ENCODE assay signal across 1 cellular context in the genomic region with DNA sequence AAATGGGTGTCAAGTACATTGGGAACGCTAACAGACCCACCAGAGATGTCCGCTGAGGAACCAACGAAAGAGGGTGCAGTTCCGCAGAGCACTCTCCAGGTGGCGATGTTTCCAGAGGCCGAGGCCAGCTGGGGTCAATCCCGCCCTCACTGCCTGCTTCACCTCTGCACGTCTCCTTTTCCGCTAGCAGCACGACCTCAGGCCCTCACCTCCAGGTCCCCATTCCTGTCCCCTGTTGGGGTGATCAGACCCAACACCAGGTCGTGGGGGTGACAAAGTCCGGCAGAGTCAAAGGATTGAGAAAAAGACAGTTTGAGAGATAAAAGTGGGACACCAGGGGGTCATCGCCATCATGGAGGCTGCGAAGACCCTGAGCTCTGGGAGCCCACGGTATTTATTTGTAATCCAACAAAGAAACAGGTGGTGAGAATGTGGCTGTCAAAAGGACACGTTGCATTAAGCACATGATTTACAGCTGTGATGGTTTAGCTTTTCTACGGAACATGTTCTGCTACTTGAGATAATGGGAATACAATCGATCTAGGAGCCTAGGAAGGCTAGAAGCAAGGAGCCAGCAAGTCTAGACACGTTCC.
TF ChIP-seq lines count a peak whose summit lies in the region.

No MANE protein-coding gene starts in this region.

TF ChIP-seq in HepG2, 621 proteins besides CTCF, POLR2A, EP300 and RAD21 (continued from another document and continues in another):
- TF ChIP-seq, protein P1, sequence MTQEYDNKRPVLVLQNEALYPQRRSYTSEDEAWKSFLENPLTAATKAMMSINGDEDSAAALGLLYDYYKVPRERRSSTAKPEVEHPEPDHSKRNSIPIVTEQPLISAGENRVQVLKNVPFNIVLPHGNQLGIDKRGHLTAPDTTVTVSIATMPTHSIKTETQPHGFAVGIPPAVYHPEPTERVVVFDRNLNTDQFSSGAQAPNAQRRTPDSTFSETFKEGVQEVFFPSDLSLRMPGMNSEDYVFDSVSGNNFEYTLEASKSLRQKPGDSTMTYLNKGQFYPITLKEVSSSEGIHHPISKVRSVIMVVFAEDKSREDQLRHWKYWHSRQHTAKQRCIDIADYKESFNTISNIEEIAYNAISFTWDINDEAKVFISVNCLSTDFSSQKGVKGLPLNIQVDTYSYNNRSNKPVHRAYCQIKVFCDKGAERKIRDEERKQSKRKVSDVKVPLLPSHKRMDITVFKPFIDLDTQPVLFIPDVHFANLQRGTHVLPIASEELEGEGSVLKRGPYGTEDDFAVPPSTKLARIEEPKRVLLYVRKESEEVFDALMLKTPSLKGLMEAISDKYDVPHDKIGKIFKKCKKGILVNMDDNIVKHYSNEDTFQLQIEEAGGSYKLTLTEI (CRISPR knock-in tag; conservative IDR thresholded peaks at IDR 0.05) = no peak
- TF ChIP-seq GATAD1 (CRISPR knock-in tag; IDR thresholded peaks at IDR 0.05) (no peak), ZNF329 (CRISPR knock-in tag; IDR thresholded peaks at IDR 0.05; ENCODE audit: low read depth) (no peak), ZNF547 (CRISPR knock-in tag; IDR thresholded peaks at IDR 0.05) (peak; percentile 69; the same call in 1 of the 2 replicates), PLRG1 (conservative IDR thresholded peaks at IDR 0.05) (no peak), SMYD3 (CRISPR knock-in tag; IDR thresholded peaks at IDR 0.05) (no peak), ZNF430 (CRISPR knock-in tag; IDR thresholded peaks at IDR 0.05) (no peak), NFATC3 (CRISPR knock-in tag; IDR thresholded peaks at IDR 0.05) (no peak), ZNF543 (CRISPR knock-in tag; IDR thresholded peaks at IDR 0.05) (0 out of 2 replicates have a peak, but pooled peaks have one; percentile 52), KDM6A (CRISPR knock-in tag; IDR thresholded peaks at IDR 0.05; ENCODE audit: low read depth) (no peak), KLF16 (CRISPR knock-in tag; IDR thresholded peaks at IDR 0.05) (no peak), RFXANK (CRISPR knock-in tag; IDR thresholded peaks at IDR 0.05) (no peak), ZNF879 (CRISPR knock-in tag; IDR thresholded peaks at IDR 0.05) (no peak), CC2D1A (CRISPR knock-in tag; IDR thresholded peaks at IDR 0.05) (no peak), ZNF775 (CRISPR knock-in tag; IDR thresholded peaks at IDR 0.05; ENCODE audit: borderline replicate concordance) (no peak), CEBPB (IDR thresholded peaks at IDR 0.05; ENCODE audit: borderline replicate concordance, low read depth, low read length) (no peak), XBP1 (CRISPR knock-in tag; IDR thresholded peaks at IDR 0.05) (no peak), ZNF746 (CRISPR knock-in tag; IDR thresholded peaks at IDR 0.05) (no peak), PRMT3 (CRISPR knock-in tag; IDR thresholded peaks at IDR 0.05; ENCODE audit: borderline replicate concordance, low read depth) (no peak), SIX4 (CRISPR knock-in tag; IDR thresholded peaks at IDR 0.05) (no peak), AHR (CRISPR knock-in tag; IDR thresholded peaks at IDR 0.05) (no peak), HNRNPL (IDR thresholded peaks at IDR 0.05; ENCODE audit: low read depth, low read length) (no peak), GATAD2A (CRISPR knock-in tag; IDR thresholded peaks at IDR 0.05) (no peak), MAFK (conservative IDR thresholded peaks at IDR 0.05 in 1 of 2, IDR thresholded peaks at IDR 0.05 in 1 of 2; ENCODE audit: low read length in 2 of 2) (no peak), ZNF788 (CRISPR knock-in tag; IDR thresholded peaks at IDR 0.05; ENCODE audit: borderline replicate concordance) (peak; percentile 57; the same call in 1 of the 2 replicates), ZNF343 (CRISPR knock-in tag; IDR thresholded peaks at IDR 0.05) (peak; percentile 92), CENPT (CRISPR knock-in tag; IDR thresholded peaks at IDR 0.05; ENCODE audit: low read depth) (no peak), ZNF138 (CRISPR knock-in tag; IDR thresholded peaks at IDR 0.05; ENCODE audit: low read depth) (0 out of 2 replicates have a peak, but pooled peaks have one; percentile 51), NRL (CRISPR knock-in tag; IDR thresholded peaks at IDR 0.05; ENCODE audit: borderline replicate concordance) (0 out of 2 replicates have a peak, but pooled peaks have one; percentile 24), DNMT1 (CRISPR knock-in tag; IDR thresholded peaks at IDR 0.05) (no peak), EEA1 (CRISPR knock-in tag; IDR thresholded peaks at IDR 0.05; ENCODE audit: borderline replicate concordance) (no peak), SMAD9 (CRISPR knock-in tag; IDR thresholded peaks at IDR 0.05) (no peak), ZNF251 (CRISPR knock-in tag; IDR thresholded peaks at IDR 0.05) (no peak), ZNF616 (CRISPR knock-in tag; IDR thresholded peaks at IDR 0.05; ENCODE audit: low read depth) (no peak), ZNF263 (CRISPR knock-in tag; IDR thresholded peaks at IDR 0.05) (no peak), ZNF383 (CRISPR knock-in tag; IDR thresholded peaks at IDR 0.05; ENCODE audit: borderline replicate concordance) (no peak), MEIS1 (CRISPR knock-in tag; IDR thresholded peaks at IDR 0.05; ENCODE audit: borderline replicate concordance) (no peak), GABPA (IDR thresholded peaks at IDR 0.05; ENCODE audit: low read depth, low read length) (no peak), GABPA (CRISPR knock-in tag; IDR thresholded peaks at IDR 0.05; ENCODE audit: low read depth) (no peak), NCOA5 (CRISPR knock-in tag; IDR thresholded peaks at IDR 0.05) (no peak), ZNF773 (CRISPR knock-in tag; IDR thresholded peaks at IDR 0.05; ENCODE audit: borderline replicate concordance) (no peak), RXRA (CRISPR knock-in tag; IDR thresholded peaks at IDR 0.05) (peak; percentile 97), GTF3A (CRISPR knock-in tag; conservative IDR thresholded peaks at IDR 0.05) (no peak), TMF1 (CRISPR knock-in tag; IDR thresholded peaks at IDR 0.05; ENCODE audit: low read depth) (no peak), GPN1 (CRISPR knock-in tag; IDR thresholded peaks at IDR 0.05; ENCODE audit: borderline replicate concordance) (no peak), ZNF75D (CRISPR knock-in tag; IDR thresholded peaks at IDR 0.05; ENCODE audit: borderline replicate concordance) (no peak), ZSCAN9 (CRISPR knock-in tag; IDR thresholded peaks at IDR 0.05; ENCODE audit: borderline replicate concordance) (no peak), MZF1 (CRISPR knock-in tag; IDR thresholded peaks at IDR 0.05; ENCODE audit: borderline replicate concordance) (no peak), BCL6 (CRISPR knock-in tag; IDR thresholded peaks at IDR 0.05) (no peak), EED (CRISPR knock-in tag; IDR thresholded peaks at IDR 0.05) (no peak)
- TF ChIP-seq, protein P2, sequence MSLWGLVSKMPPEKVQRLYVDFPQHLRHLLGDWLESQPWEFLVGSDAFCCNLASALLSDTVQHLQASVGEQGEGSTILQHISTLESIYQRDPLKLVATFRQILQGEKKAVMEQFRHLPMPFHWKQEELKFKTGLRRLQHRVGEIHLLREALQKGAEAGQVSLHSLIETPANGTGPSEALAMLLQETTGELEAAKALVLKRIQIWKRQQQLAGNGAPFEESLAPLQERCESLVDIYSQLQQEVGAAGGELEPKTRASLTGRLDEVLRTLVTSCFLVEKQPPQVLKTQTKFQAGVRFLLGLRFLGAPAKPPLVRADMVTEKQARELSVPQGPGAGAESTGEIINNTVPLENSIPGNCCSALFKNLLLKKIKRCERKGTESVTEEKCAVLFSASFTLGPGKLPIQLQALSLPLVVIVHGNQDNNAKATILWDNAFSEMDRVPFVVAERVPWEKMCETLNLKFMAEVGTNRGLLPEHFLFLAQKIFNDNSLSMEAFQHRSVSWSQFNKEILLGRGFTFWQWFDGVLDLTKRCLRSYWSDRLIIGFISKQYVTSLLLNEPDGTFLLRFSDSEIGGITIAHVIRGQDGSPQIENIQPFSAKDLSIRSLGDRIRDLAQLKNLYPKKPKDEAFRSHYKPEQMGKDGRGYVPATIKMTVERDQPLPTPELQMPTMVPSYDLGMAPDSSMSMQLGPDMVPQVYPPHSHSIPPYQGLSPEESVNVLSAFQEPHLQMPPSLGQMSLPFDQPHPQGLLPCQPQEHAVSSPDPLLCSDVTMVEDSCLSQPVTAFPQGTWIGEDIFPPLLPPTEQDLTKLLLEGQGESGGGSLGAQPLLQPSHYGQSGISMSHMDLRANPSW (CRISPR knock-in tag; IDR thresholded peaks at IDR 0.05; ENCODE audit: borderline replicate concordance) = no peak
- TF ChIP-seq, protein P3, sequence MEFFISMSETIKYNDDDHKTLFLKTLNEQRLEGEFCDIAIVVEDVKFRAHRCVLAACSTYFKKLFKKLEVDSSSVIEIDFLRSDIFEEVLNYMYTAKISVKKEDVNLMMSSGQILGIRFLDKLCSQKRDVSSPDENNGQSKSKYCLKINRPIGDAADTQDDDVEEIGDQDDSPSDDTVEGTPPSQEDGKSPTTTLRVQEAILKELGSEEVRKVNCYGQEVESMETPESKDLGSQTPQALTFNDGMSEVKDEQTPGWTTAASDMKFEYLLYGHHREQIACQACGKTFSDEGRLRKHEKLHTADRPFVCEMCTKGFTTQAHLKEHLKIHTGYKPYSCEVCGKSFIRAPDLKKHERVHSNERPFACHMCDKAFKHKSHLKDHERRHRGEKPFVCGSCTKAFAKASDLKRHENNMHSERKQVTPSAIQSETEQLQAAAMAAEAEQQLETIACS (CRISPR knock-in tag; IDR thresholded peaks at IDR 0.05) = no peak
- TF ChIP-seq, protein P4, sequence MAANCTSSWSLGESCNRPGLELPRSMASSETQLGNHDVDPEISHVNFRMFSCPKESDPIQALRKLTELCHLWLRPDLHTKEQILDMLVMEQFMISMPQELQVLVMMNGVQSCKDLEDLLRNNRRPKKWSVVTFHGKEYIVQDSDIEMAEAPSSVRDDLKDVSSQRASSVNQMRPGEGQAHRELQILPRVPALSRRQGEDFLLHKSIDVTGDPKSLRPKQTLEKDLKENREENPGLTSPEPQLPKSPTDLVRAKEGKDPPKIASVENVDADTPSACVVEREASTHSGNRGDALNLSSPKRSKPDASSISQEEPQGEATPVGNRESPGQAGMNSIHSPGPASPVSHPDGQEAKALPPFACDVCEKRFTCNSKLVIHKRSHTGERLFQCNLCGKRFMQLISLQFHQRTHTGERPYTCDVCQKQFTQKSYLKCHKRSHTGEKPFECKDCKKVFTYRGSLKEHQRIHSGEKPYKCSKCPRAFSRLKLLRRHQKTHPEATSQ (CRISPR knock-in tag; IDR thresholded peaks at IDR 0.05; ENCODE audit: borderline replicate concordance) = no peak
- TF ChIP-seq, protein P5, sequence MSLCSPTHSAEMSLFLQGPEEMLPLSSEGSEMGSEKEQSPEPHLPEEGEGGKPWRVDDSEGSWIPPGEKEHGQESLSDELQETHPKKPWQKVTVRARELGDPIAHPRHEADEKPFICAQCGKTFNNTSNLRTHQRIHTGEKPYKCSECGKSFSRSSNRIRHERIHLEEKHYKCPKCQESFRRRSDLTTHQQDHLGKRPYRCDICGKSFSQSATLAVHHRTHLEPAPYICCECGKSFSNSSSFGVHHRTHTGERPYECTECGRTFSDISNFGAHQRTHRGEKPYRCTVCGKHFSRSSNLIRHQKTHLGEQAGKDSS (CRISPR knock-in tag; IDR thresholded peaks at IDR 0.05; ENCODE audit: borderline replicate concordance, low read depth) = peak; percentile 72; the same call in 1 of the 2 replicates
- TF ChIP-seq, protein P6, sequence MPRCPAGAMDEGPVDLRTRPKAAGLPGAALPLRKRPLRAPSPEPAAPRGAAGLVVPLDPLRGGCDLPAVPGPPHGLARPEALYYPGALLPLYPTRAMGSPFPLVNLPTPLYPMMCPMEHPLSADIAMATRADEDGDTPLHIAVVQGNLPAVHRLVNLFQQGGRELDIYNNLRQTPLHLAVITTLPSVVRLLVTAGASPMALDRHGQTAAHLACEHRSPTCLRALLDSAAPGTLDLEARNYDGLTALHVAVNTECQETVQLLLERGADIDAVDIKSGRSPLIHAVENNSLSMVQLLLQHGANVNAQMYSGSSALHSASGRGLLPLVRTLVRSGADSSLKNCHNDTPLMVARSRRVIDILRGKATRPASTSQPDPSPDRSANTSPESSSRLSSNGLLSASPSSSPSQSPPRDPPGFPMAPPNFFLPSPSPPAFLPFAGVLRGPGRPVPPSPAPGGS (CRISPR knock-in tag; IDR thresholded peaks at IDR 0.05) = no peak
- TF ChIP-seq, protein P7, sequence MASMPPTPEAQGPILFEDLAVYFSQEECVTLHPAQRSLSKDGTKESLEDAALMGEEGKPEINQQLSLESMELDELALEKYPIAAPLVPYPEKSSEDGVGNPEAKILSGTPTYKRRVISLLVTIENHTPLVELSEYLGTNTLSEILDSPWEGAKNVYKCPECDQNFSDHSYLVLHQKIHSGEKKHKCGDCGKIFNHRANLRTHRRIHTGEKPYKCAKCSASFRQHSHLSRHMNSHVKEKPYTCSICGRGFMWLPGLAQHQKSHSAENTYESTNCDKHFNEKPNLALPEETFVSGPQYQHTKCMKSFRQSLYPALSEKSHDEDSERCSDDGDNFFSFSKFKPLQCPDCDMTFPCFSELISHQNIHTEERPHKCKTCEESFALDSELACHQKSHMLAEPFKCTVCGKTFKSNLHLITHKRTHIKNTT (CRISPR knock-in tag; IDR thresholded peaks at IDR 0.05) = no peak
- TF ChIP-seq, protein P8, sequence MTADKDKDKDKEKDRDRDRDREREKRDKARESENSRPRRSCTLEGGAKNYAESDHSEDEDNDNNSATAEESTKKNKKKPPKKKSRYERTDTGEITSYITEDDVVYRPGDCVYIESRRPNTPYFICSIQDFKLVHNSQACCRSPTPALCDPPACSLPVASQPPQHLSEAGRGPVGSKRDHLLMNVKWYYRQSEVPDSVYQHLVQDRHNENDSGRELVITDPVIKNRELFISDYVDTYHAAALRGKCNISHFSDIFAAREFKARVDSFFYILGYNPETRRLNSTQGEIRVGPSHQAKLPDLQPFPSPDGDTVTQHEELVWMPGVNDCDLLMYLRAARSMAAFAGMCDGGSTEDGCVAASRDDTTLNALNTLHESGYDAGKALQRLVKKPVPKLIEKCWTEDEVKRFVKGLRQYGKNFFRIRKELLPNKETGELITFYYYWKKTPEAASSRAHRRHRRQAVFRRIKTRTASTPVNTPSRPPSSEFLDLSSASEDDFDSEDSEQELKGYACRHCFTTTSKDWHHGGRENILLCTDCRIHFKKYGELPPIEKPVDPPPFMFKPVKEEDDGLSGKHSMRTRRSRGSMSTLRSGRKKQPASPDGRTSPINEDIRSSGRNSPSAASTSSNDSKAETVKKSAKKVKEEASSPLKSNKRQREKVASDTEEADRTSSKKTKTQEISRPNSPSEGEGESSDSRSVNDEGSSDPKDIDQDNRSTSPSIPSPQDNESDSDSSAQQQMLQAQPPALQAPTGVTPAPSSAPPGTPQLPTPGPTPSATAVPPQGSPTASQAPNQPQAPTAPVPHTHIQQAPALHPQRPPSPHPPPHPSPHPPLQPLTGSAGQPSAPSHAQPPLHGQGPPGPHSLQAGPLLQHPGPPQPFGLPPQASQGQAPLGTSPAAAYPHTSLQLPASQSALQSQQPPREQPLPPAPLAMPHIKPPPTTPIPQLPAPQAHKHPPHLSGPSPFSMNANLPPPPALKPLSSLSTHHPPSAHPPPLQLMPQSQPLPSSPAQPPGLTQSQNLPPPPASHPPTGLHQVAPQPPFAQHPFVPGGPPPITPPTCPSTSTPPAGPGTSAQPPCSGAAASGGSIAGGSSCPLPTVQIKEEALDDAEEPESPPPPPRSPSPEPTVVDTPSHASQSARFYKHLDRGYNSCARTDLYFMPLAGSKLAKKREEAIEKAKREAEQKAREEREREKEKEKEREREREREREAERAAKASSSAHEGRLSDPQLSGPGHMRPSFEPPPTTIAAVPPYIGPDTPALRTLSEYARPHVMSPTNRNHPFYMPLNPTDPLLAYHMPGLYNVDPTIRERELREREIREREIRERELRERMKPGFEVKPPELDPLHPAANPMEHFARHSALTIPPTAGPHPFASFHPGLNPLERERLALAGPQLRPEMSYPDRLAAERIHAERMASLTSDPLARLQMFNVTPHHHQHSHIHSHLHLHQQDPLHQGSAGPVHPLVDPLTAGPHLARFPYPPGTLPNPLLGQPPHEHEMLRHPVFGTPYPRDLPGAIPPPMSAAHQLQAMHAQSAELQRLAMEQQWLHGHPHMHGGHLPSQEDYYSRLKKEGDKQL (CRISPR knock-in tag; IDR thresholded peaks at IDR 0.05; ENCODE audit: low read depth) = no peak
